Comparison of ENCODE assay signal across 13 cellular contexts in genomic region chr16:2235695-2236361, GRCh38. TPM values are rescaled to one million over a fixed set of nuclear protein-coding genes. Genes with fewer than 3 reads are reported as not detected.
DNase-seq lines count a peak whose midpoint lies in the region; ATAC-seq and TF ChIP-seq lines count a peak whose summit lies in the region.
"Had no signal": no experiment of that assay in that cellular context is flagged by ENCODE, and none has a peak within 500 bp of the region (broad histone marks: within the 10 kb centered on the region; RNA-seq: fewer than 3 reads in every experiment).

No MANE protein-coding gene starts in this region.

- no TSS peak for BruUV-seq in Caco-2 (replicated peaks; lab: Mats Ljungman, UMichigan)

- POLR2A ChIA-PET in Caco-2 (lab: Charles Lee), result interaction anchor here (0.6 kb wide), 1 partner anchor 234 kb away, joined by 9 read pairs; no protein-coding TSS in a partner anchor

- no peaks in the 10 kb centered on the region for H3K36me3 ChIP-seq in Caco-2 (ENCODE audit: control insufficient read depth, insufficient read depth, low read length)

- H3K27ac Mint-ChIP-seq in Caco-2 (ENCODE audit: unreplicated experiment) (no peak overlapping the region), osteocyte (ENCODE audit: unreplicated experiment) (no peak overlapping the region)

- no peak overlapping the region for H3K4me3 ChIP-seq in Caco-2 (ENCODE audit: low read depth, low read length)
- H3K4me3 ChIP-seq: BLaER1 treated with 17β-estradiol and CSF1 and Interleukin-3, amounts not matched to agents 10 nM and 100 nM; lung had no signal

- CTCF ChIA-PET in Caco-2 (lab: Charles Lee), result no interaction called here

- H3K4me1 ChIP-seq in Caco-2, result peaks cover 8% of the 10 kb centered on the region; the same call in 1 of the 2 replicates

- H3K27me3 ChIP-seq in Caco-2 (replicated peaks; ENCODE audit: control insufficient read depth, insufficient read depth, low read length), result no peaks in the 10 kb centered on the region

- H3K9me3 Mint-ChIP-seq in Caco-2 (ENCODE audit: unreplicated experiment), result no peaks in the 10 kb centered on the region
- no peaks in the 10 kb centered on the region for H3K9me3 Mint-ChIP-seq in osteocyte (ENCODE audit: unreplicated experiment)

- intact Hi-C loops in Caco-2 (cut with micrococcal nuclease; ENCODE audit: unreplicated experiment) (no loop called here), left colon (cut with DNase I, micrococcal nuclease) (no loop called here)

- TF ChIP-seq CTCF in Caco-2 (IDR thresholded peaks at IDR 0.05; ENCODE audit: insufficient read depth in 1 of 2, low read depth in 1 of 2, low read length in 1 of 2, severe bottlenecking in 1 of 2, unreplicated experiment in 1 of 2) (no peak), osteocyte (IDR thresholded peaks at IDR 0.05) (no peak)

- DNase-seq in Caco-2 (no peak), NCI-H2196 (lab: John Stamatoyannopoulos, UW; ENCODE audit: unreplicated experiment) (peak; percentile 85), left colon (no peak), osteocyte (ENCODE audit: extremely low spot score, unreplicated experiment) (no peak)
- DNase-seq: adrenal gland, hypothalamus, NCI-H2081 treated with DMSO at 0.1 percent for 48 hours had no signal

- H3K9me3 ChIP-seq in Caco-2, result no peaks in the 10 kb centered on the region
- H3K9me3 ChIP-seq: adrenal gland; BLaER1 treated with 17β-estradiol and CSF1 and Interleukin-3, amounts not matched to agents 10 nM and 100 nM; colonic mucosa; esophagus muscularis mucosa had no signal

- H3K4me1 Mint-ChIP-seq in Caco-2 (ENCODE audit: low read depth, unreplicated experiment) (no peaks in the 10 kb centered on the region), osteocyte (ENCODE audit: unreplicated experiment) (peaks cover 2% of the 10 kb centered on the region)

- H3K27me3 Mint-ChIP-seq in Caco-2 (ENCODE audit: insufficient read depth, unreplicated experiment) (no peaks in the 10 kb centered on the region), osteocyte (ENCODE audit: unreplicated experiment) (no peaks in the 10 kb centered on the region)

- ATAC-seq in left colon (peak; percentile 39), GM18505 (IDR thresholded peaks at IDR 0.05; ENCODE audit: unreplicated experiment) (no peak), GM18861 (IDR thresholded peaks at IDR 0.05; ENCODE audit: unreplicated experiment) (no peak)

- no peak for TF ChIP-seq POLR2A in GM18505 (IDR thresholded peaks at IDR 0.05; ENCODE audit: borderline replicate concordance, extremely low read depth, insufficient read depth, insufficient read length)

- H3K4me3 Mint-ChIP-seq in Caco-2 (ENCODE audit: unreplicated experiment) (peak overlapping the region; percentile 56), osteocyte (ENCODE audit: unreplicated experiment) (no peak overlapping the region)

- H3K36me3 Mint-ChIP-seq in Caco-2 (ENCODE audit: insufficient read depth, unreplicated experiment), result peaks cover 49% of the 10 kb centered on the region
- H3K36me3 Mint-ChIP-seq in osteocyte (ENCODE audit: unreplicated experiment), result peaks cover 3% of the 10 kb centered on the region

RNA-seq across cellular contexts. Expression of gene DNASE1L2, which starts 0.4 kb away (rescaled TPM):
- 0.27 and 1.00 TPM in 2 replicates for total RNA-seq in Caco-2 (2022)
- under 1 TPM; 0.75 to 0.82 TPM for total RNA-seq in left colon
- total RNA-seq in osteocyte, result 1.2 and 1.7 TPM in 2 replicates

RNA-seq across cellular contexts. Expression of gene E4F1, which starts 12.4 kb away (rescaled TPM):
- total RNA-seq in Caco-2 (2022) (29.5 and 30.1 TPM in 2 replicates), left colon (10 to 100 TPM; 23.6 to 25.1 TPM), osteocyte (24.3 and 26.9 TPM in 2 replicates)

RNA-seq across cellular contexts. Expression of gene ECI1, which starts 15.6 kb away (rescaled TPM):
- 135 and 157 TPM in 2 replicates for total RNA-seq in Caco-2 (2022)
- total RNA-seq in left colon, result 100 to 1,000 TPM; 113 to 132 TPM
- total RNA-seq in osteocyte, result 46.4 and 48.1 TPM in 2 replicates

RNA-seq across cellular contexts. Expression of gene PGP, which starts 21.2 kb away (rescaled TPM):
- total RNA-seq in Caco-2 (2022), result 31.1 and 36.2 TPM in 2 replicates
- total RNA-seq in left colon, result 10 to 100 TPM; 16.3 to 24.3 TPM
- 14.1 and 15.0 TPM in 2 replicates for total RNA-seq in osteocyte

RNA-seq across cellular contexts. Expression of gene BRICD5, which starts 25.2 kb away (rescaled TPM):
- 5.4 and 10.0 TPM in 2 replicates for total RNA-seq in Caco-2 (2022)
- 10 to 100 TPM in 1 of 2 donors, 1 to 10 TPM in 1; 6.1 to 14.4 TPM for total RNA-seq in left colon
- total RNA-seq in osteocyte, result 6.6 and 10.1 TPM in 2 replicates
